ENCODE assay signal across 8 cellular contexts in the genomic region with DNA sequence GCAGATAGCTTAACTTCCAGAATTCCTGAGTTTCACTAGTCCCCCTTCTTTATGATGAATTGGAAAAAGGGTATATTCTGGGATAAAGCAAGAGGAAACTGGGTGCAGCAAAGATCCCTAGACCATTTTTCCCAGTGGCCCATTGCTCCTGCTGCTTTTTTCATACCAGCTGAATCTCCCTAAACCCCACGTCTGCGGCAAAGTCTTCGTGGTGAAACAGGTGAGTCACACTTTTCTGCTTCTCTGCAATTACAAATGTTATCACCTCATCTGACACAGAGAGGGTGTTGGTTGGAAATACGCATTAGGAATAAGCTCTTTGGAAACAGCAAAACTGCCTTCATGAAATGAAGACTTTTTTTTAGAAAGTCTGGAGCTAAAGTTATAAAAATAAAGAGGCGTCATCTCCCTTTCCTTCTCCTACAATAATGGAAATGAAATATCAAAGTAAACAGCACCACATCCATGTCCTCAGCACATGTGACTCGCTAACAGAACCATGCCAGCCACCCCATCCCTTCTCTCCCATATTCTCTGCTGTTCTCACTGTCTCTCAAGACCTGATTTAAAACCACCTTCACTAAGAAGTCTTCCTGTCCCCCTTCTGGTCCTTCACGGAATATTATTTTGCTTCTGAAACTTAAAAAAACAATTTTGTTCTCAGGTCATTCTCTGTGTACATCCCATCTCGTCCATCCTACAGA. TPM values are rescaled to one million over a fixed set of nuclear protein-coding genes. Genes with fewer than 3 reads are reported as not detected.
DNase-seq lines count a peak whose midpoint lies in the region; ATAC-seq lines count a peak whose summit lies in the region.

No MANE protein-coding gene starts in this region.

- H3K27me3 ChIP-seq in SJSA1 (replicated peaks): no peaks in the 10 kb centered on the region
- H3K27me3 ChIP-seq in skeletal muscle tissue (ENCODE audit: control insufficient read depth in 3 of 3, insufficient read depth in 3 of 3, low read length in 3 of 3): no peaks in the 10 kb centered on the region

- H3K36me3 ChIP-seq in SJSA1 (no peaks in the 10 kb centered on the region), skeletal muscle tissue (ENCODE audit: control insufficient read depth in 3 of 3, insufficient read depth in 3 of 3, low read length in 3 of 3) (no peaks in the 10 kb centered on the region)

- peak; percentile 70 for DNase-seq in EH (ENCODE audit: low read depth)
- peak in 1 of 2 experiments; percentile 13 for DNase-seq in SJSA1 (ENCODE audit: low read depth in 1 of 2, low spot score in 2 of 2)
- DNase-seq in dermis blood vessel endothelial cell: peak; percentile 43
- DNase-seq in kidney glomerular epithelial cell (lab: John Stamatoyannopoulos, UW): no peak
- no peak for DNase-seq in GM19238 (ENCODE audit: insufficient read length, low spot score)

- H3K4me3 ChIP-seq in SJSA1: no peak overlapping the region
- no peak overlapping the region for H3K4me3 ChIP-seq in skeletal muscle tissue (ENCODE audit: low read length in 3 of 3)

- H3K4me1 ChIP-seq in SJSA1 (replicated peaks) (peaks cover 54% of the 10 kb centered on the region), skeletal muscle tissue (ENCODE audit: control insufficient read depth in 3 of 3, insufficient read depth in 3 of 3, low read length in 3 of 3) (peaks cover 21 to 49% (median 38%) of the 10 kb centered on the region in 3 donors)

- H3K9me3 ChIP-seq in SJSA1 (replicated peaks) (no peaks in the 10 kb centered on the region), skeletal muscle tissue (ENCODE audit: control insufficient read depth in 3 of 3, low read length in 3 of 3) (no peaks in the 10 kb centered on the region)

- no peak for ATAC-seq in HG02870 (IDR thresholded peaks at IDR 0.05; ENCODE audit: unreplicated experiment)
- ATAC-seq in GM18502 (IDR thresholded peaks at IDR 0.05; ENCODE audit: poor library complexity, unreplicated experiment): no peak

- H3K27ac ChIP-seq in SJSA1: peak overlapping the region; percentile 91
- peak overlapping the region; percentile 62 for H3K27ac ChIP-seq in skeletal muscle tissue (ENCODE audit: low read depth, low read length)

- no peak overlapping the region for H3K9ac ChIP-seq in skeletal muscle tissue (ENCODE audit: low read depth in 1 of 3, low read length in 3 of 3)

RNA-seq across cellular contexts. Expression of gene GLRX, which starts 39.5 kb away (rescaled TPM):
- total RNA-seq in SJSA1 (2014; rRNA removed; shearing (Covaris generic)): 18.1 and 60.3 TPM in 2 replicates
- total RNA-seq in dermis blood vessel endothelial cell (18.3 and 26.0 TPM in 2 replicates), skeletal muscle tissue (6.8 TPM)

Comparison
In these comparisons a context has a peak if more than half of its experiments do, and no peak if none do; other contexts are left out.
1. DNase-seq: peak in EH (single experiment) and dermis blood vessel endothelial cell (single experiment); none in kidney glomerular epithelial cell (single experiment) and GM19238 (single experiment).